Comparison of ENCODE assay signal across 1 cellular context in the genomic region with DNA sequence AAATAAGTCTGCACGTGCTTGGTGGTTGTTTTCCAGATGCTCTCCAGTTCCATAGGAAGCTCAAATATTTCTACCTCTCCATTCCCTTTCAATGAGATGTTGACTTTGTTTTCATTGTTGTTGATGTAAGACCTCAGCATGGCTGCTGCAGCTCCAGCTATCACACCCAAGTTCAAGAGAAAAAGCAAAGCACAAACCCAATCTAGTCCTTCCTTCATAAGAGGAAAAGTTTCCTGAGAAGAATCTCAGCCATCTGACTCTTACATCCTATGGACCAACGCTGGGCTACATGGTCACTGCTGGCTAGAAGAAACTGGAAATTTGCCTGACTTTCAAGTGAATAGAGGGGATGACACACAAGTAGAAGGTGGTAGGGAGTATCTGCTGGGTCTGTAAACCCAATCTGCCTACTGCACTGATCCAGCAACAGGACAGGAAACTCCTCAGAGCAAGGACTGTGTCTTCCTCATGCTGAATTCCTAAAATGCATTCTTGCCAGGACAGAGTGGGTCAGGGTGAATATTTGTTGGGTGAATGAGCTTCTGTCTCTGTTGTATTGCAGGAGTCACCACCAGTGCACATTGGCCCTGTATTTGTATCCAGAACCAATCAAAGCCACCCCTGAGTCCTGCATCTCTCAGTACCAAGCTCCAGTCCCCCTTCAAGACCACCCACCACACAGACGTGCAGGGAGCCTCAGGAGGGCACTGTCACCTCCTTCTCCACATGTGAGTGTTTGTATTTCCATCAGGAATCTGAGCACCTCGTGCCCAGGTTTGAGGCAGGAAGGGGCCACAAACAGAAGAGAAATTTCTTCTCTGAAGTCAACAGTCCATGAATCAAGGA.
TF ChIP-seq lines count a peak whose summit lies in the region.

No MANE protein-coding gene starts in this region.

TF ChIP-seq in GM23338, 12 proteins besides CTCF, POLR2A, EP300 and RAD21 (continued from another document):
- TF ChIP-seq, protein P1, sequence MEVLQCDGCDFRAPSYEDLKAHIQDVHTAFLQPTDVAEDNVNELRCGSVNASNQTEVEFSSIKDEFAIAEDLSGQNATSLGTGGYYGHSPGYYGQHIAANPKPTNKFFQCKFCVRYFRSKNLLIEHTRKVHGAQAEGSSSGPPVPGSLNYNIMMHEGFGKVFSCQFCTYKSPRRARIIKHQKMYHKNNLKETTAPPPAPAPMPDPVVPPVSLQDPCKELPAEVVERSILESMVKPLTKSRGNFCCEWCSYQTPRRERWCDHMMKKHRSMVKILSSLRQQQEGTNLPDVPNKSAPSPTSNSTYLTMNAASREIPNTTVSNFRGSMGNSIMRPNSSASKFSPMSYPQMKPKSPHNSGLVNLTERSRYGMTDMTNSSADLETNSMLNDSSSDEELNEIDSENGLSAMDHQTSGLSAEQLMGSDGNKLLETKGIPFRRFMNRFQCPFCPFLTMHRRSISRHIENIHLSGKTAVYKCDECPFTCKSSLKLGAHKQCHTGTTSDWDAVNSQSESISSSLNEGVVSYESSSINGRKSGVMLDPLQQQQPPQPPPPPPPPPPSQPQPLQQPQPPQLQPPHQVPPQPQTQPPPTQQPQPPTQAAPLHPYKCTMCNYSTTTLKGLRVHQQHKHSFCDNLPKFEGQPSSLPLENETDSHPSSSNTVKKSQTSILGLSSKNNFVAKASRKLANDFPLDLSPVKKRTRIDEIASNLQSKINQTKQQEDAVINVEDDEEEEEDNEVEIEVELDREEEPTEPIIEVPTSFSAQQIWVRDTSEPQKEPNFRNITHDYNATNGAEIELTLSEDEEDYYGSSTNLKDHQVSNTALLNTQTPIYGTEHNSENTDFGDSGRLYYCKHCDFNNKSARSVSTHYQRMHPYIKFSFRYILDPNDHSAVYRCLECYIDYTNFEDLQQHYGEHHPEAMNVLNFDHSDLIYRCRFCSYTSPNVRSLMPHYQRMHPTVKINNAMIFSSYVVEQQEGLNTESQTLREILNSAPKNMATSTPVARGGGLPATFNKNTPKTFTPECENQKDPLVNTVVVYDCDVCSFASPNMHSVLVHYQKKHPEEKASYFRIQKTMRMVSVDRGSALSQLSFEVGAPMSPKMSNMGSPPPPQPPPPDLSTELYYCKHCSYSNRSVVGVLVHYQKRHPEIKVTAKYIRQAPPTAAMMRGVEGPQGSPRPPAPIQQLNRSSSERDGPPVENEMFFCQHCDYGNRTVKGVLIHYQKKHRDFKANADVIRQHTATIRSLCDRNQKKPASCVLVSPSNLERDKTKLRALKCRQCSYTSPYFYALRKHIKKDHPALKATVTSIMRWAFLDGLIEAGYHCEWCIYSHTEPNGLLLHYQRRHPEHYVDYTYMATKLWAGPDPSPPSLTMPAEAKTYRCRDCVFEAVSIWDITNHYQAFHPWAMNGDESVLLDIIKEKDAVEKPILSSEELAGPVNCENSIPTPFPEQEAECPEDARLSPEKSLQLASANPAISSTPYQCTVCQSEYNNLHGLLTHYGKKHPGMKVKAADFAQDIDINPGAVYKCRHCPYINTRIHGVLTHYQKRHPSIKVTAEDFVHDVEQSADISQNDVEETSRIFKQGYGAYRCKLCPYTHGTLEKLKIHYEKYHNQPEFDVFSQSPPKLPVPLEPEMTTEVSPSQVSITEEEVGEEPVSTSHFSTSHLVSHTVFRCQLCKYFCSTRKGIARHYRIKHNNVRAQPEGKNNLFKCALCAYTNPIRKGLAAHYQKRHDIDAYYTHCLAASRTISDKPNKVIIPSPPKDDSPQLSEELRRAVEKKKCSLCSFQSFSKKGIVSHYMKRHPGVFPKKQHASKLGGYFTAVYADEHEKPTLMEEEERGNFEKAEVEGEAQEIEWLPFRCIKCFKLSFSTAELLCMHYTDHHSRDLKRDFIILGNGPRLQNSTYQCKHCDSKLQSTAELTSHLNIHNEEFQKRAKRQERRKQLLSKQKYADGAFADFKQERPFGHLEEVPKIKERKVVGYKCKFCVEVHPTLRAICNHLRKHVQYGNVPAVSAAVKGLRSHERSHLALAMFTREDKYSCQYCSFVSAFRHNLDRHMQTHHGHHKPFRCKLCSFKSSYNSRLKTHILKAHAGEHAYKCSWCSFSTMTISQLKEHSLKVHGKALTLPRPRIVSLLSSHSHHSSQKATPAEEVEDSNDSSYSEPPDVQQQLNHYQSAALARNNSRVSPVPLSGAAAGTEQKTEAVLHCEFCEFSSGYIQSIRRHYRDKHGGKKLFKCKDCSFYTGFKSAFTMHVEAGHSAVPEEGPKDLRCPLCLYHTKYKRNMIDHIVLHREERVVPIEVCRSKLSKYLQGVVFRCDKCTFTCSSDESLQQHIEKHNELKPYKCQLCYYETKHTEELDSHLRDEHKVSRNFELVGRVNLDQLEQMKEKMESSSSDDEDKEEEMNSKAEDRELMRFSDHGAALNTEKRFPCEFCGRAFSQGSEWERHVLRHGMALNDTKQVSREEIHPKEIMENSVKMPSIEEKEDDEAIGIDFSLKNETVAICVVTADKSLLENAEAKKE (CRISPR knock-in tag; IDR thresholded peaks at IDR 0.05) = no peak
- TF ChIP-seq ZNF114 (CRISPR knock-in tag; IDR thresholded peaks at IDR 0.05) (no peak), NANOG (IDR thresholded peaks at IDR 0.05; ENCODE audit: borderline replicate concordance) (no peak), ZNF331 (CRISPR knock-in tag; IDR thresholded peaks at IDR 0.05; ENCODE audit: low read depth) (no peak), STAT1 (IDR thresholded peaks at IDR 0.05; ENCODE audit: unreplicated experiment) (no peak), CREB1 (CRISPR knock-in tag; IDR thresholded peaks at IDR 0.05; ENCODE audit: low read depth) (no peak), POLR2AphosphoS5 (IDR thresholded peaks at IDR 0.05; ENCODE audit: low read depth) (no peak), JUNB (IDR thresholded peaks at IDR 0.05; ENCODE audit: unreplicated experiment) (no peak), EZH2phosphoT487 (IDR thresholded peaks at IDR 0.05; ENCODE audit: unreplicated experiment) (no peak)
- TF ChIP-seq, protein P2, sequence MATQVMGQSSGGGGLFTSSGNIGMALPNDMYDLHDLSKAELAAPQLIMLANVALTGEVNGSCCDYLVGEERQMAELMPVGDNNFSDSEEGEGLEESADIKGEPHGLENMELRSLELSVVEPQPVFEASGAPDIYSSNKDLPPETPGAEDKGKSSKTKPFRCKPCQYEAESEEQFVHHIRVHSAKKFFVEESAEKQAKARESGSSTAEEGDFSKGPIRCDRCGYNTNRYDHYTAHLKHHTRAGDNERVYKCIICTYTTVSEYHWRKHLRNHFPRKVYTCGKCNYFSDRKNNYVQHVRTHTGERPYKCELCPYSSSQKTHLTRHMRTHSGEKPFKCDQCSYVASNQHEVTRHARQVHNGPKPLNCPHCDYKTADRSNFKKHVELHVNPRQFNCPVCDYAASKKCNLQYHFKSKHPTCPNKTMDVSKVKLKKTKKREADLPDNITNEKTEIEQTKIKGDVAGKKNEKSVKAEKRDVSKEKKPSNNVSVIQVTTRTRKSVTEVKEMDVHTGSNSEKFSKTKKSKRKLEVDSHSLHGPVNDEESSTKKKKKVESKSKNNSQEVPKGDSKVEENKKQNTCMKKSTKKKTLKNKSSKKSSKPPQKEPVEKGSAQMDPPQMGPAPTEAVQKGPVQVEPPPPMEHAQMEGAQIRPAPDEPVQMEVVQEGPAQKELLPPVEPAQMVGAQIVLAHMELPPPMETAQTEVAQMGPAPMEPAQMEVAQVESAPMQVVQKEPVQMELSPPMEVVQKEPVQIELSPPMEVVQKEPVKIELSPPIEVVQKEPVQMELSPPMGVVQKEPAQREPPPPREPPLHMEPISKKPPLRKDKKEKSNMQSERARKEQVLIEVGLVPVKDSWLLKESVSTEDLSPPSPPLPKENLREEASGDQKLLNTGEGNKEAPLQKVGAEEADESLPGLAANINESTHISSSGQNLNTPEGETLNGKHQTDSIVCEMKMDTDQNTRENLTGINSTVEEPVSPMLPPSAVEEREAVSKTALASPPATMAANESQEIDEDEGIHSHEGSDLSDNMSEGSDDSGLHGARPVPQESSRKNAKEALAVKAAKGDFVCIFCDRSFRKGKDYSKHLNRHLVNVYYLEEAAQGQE (IDR thresholded peaks at IDR 0.05; ENCODE audit: unreplicated experiment) = no peak
TF ChIP-seq in GM23338: peak in this region for 0.
